ENCODE assay signal across 8 cellular contexts in genomic region chr16:68756250-68757051, GRCh38. TPM values are rescaled to one million over a fixed set of nuclear protein-coding genes. Genes with fewer than 3 reads are reported as not detected.
DNase-seq lines count a peak whose midpoint lies in the region; ATAC-seq, FAIRE-seq and TF ChIP-seq lines count a peak whose summit lies in the region.

No MANE protein-coding gene starts in this region.

- TF ChIP-seq CTCF in HCT116 (IDR thresholded peaks at IDR 0.05 in 2 of 3, conservative IDR thresholded peaks at IDR 0.05 in 1 of 3; ENCODE audit: borderline replicate concordance in 1 of 3, insufficient read depth in 1 of 3, low read depth in 2 of 3, low read length in 2 of 3) (no peak), parathyroid adenoma (IDR thresholded peaks at IDR 0.05) (no peak), right atrium auricular region (IDR thresholded peaks at IDR 0.05) (no peak)

- DNase-seq in GM18507 (ENCODE audit: extremely low spot score, insufficient read length, low read depth) (peak; percentile 73), HCT116 (ENCODE audit: low read depth, low spot score) (peak; percentile 98), NCI-H1436 (lab: John Stamatoyannopoulos, UW) (peak; percentile 87), NCI-H1694 (lab: John Stamatoyannopoulos, UW) (no peak), right atrium auricular region (ENCODE audit: low spot score) (no peak), HEK293T (ENCODE audit: extremely low spot score) (no peak)
- DNase-seq in activated T-helper 2 cell treated with anti-CD3 and anti-CD28 coated beads, Interferon-gamma antibody, Interleukin-2, Interleukin-4, amounts not matched to agents 10 μg/mL and 5 μg/mL and 100 μg/mL, durations not matched to agents 14 hours and 24 hours and 36 hours (ENCODE audit: low spot score), result peak; percentile 55

- H3K9ac ChIP-seq in HCT116 (ENCODE audit: low read length), result peak overlapping the region; percentile 39
- H3K9ac ChIP-seq in parathyroid adenoma, result no peak overlapping the region

- CTCF ChIA-PET in HCT116 (lab: Charles Lee) (no interaction called here), HEK293T (lab: Yijun Ruan, JAX) (interaction anchor here (0.6 kb wide), 1 partner anchor 369 kb away, joined by 3 read pairs; no protein-coding TSS in a partner anchor)

- peak; percentile 97 for FAIRE-seq in GM18507 (lab: Jason Lieb, UNC)

- peaks cover 61 to 81% of the 10 kb centered on the region in 2 experiments for H3K4me1 ChIP-seq in HCT116 (ENCODE audit: control insufficient read depth in 1 of 2, insufficient read depth in 2 of 2, low read length in 2 of 2)
- peaks cover 67% of the 10 kb centered on the region for H3K4me1 ChIP-seq in parathyroid adenoma
- no peaks in the 10 kb centered on the region for H3K4me1 ChIP-seq in right atrium auricular region

- BruUV-seq in HCT116 (replicated peaks; lab: Mats Ljungman, UMichigan), result no TSS peak

- H3K27ac ChIP-seq in HCT116 (ENCODE audit: low read depth, low read length) (peak overlapping the region; percentile 64; the same call in 1 of the 2 replicates), parathyroid adenoma (peak overlapping the region; percentile 79), right atrium auricular region (no peak overlapping the region)

- H3K4me3 ChIP-seq in HCT116 (replicated peaks in 1 of 2; ENCODE audit: low read depth in 1 of 2, low read length in 2 of 2), result peak overlapping the region in 1 of 2 experiments; percentile 24; a peak in 2 of 4 replicates
- H3K4me3 ChIP-seq in parathyroid adenoma (ENCODE audit: low read depth, low read length), result peak overlapping the region; percentile 22
- H3K4me3 ChIP-seq in right atrium auricular region, result no peak overlapping the region

- no peaks in the 10 kb centered on the region for H3K27me3 ChIP-seq in HCT116 (ENCODE audit: insufficient read depth, low read length)
- no peaks in the 10 kb centered on the region for H3K27me3 ChIP-seq in parathyroid adenoma (ENCODE audit: control insufficient read depth, insufficient read depth, low read length)
- no peaks in the 10 kb centered on the region for H3K27me3 ChIP-seq in right atrium auricular region

- H3K4me1 Mint-ChIP-seq in activated T-helper 2 cell treated with anti-CD3 and anti-CD28 coated beads, Interferon-gamma antibody, Interleukin-2, Interleukin-4, amounts not matched to agents 10 μg/mL and 5 μg/mL and 100 μg/mL, durations not matched to agents 14 hours and 24 hours and 36 hours (ENCODE audit: low read depth), result peaks cover 64% of the 10 kb centered on the region

- peaks cover 24% of the 10 kb centered on the region for H3K79me2 ChIP-seq in HCT116 (ENCODE audit: insufficient read depth, low read length)
- H3K79me2 ChIP-seq in parathyroid adenoma, result peaks cover 70% of the 10 kb centered on the region

- POLR2A ChIA-PET in HCT116 (lab: Charles Lee) (interaction anchor here (0.6 to 1.1 kb wide), 5 partner anchors 17 to 157 kb away, joined by 3 to 5 read pairs (median 3); partner anchors contain the start of gene CDH1), HEK293T (lab: Yijun Ruan, JAX) (interaction anchor here (0.6 kb wide), 1 partner anchor 13 kb away, joined by 3 read pairs; no protein-coding TSS in a partner anchor)

- peak overlapping the region; percentile 65 for H3K4me2 ChIP-seq in HCT116 (ENCODE audit: low read length)
- peak overlapping the region; percentile 31 for H3K4me2 ChIP-seq in parathyroid adenoma (ENCODE audit: low read length)

- no peaks in the 10 kb centered on the region for H3K36me3 Mint-ChIP-seq in activated T-helper 2 cell treated with anti-CD3 and anti-CD28 coated beads, Interferon-gamma antibody, Interleukin-2, Interleukin-4, amounts not matched to agents 10 μg/mL and 5 μg/mL and 100 μg/mL, durations not matched to agents 14 hours and 24 hours and 36 hours (ENCODE audit: low read depth)

- H3K9me3 ChIP-seq in HCT116 (ENCODE audit: control insufficient read depth in 1 of 2, insufficient read depth in 1 of 2, low read depth in 1 of 2, low read length in 2 of 2) (no peaks in the 10 kb centered on the region), parathyroid adenoma (ENCODE audit: control insufficient read depth, low read length) (no peaks in the 10 kb centered on the region), right atrium auricular region (no peaks in the 10 kb centered on the region)

- no peak for TF ChIP-seq POLR2A in HCT116 (IDR thresholded peaks at IDR 0.05; ENCODE audit: borderline replicate concordance, extremely low read depth, insufficient read depth, insufficient read length)

- TF ChIP-seq RAD21 in HCT116 (IDR thresholded peaks at IDR 0.05; ENCODE audit: low read depth), result peak; percentile 33; the same call in 1 of the 2 replicates

- no peaks in the 10 kb centered on the region for H3K9me2 ChIP-seq in HCT116 (ENCODE audit: insufficient read depth)

- H2AFZ ChIP-seq in HCT116 (ENCODE audit: low read depth, low read length, poor library complexity, severe bottlenecking) (no peak overlapping the region), parathyroid adenoma (no peak overlapping the region)

- RAD21 ChIA-PET in HCT116 (lab: Charles Lee; ENCODE audit: low non-redundant PET in 1 of 2, low total read pairs in 2 of 2, uncharacterized antibody in 2 of 2, unreplicated experiment in 2 of 2), result no interaction called here

- ATAC-seq in HCT116, result peak; percentile 88

- no peaks in the 10 kb centered on the region for H3K27me3 Mint-ChIP-seq in activated T-helper 2 cell treated with anti-CD3 and anti-CD28 coated beads, Interferon-gamma antibody, Interleukin-2, Interleukin-4, amounts not matched to agents 10 μg/mL and 5 μg/mL and 100 μg/mL, durations not matched to agents 14 hours and 24 hours and 36 hours (ENCODE audit: low read depth)

- H3K9me3 Mint-ChIP-seq in activated T-helper 2 cell treated with anti-CD3 and anti-CD28 coated beads, Interferon-gamma antibody, Interleukin-2, Interleukin-4, amounts not matched to agents 10 μg/mL and 5 μg/mL and 100 μg/mL, durations not matched to agents 14 hours and 24 hours and 36 hours, result no peaks in the 10 kb centered on the region

- H4K20me1 ChIP-seq in HCT116 (ENCODE audit: insufficient read depth), result no peaks in the 10 kb centered on the region

- H3K27ac Mint-ChIP-seq in activated T-helper 2 cell treated with anti-CD3 and anti-CD28 coated beads, Interferon-gamma antibody, Interleukin-2, Interleukin-4, amounts not matched to agents 10 μg/mL and 5 μg/mL and 100 μg/mL, durations not matched to agents 14 hours and 24 hours and 36 hours, result peak overlapping the region; percentile 89

- H3K36me3 ChIP-seq in HCT116 (ENCODE audit: control insufficient read depth in 1 of 2, insufficient read depth in 2 of 2, low read length in 2 of 2), result no peaks in the 10 kb centered on the region
- no peaks in the 10 kb centered on the region for H3K36me3 ChIP-seq in parathyroid adenoma (ENCODE audit: control insufficient read depth, insufficient read depth, low read length)
- no peaks in the 10 kb centered on the region for H3K36me3 ChIP-seq in right atrium auricular region

- intact Hi-C loops in HCT116 (cut with micrococcal nuclease), result loop anchor here (1.0 to 5.0 kb wide), 2 partner anchors 12 to 49 kb away; no protein-coding TSS in a partner anchor
- intact Hi-C loops in activated T-helper 2 cell treated with anti-CD3 and anti-CD28 coated beads, Interferon-gamma antibody, Interleukin-2, Interleukin-4, amounts not matched to agents 10 μg/mL and 5 μg/mL and 100 μg/mL, durations not matched to agents 14 hours and 24 hours and 36 hours (cut with micrococcal nuclease), result loop anchor here (1.0 to 2.0 kb wide), 5 partner anchors 8 to 410 kb away; partner anchors contain the start of gene TANGO6

- peak overlapping the region; percentile 9 for H3K4me3 Mint-ChIP-seq in activated T-helper 2 cell treated with anti-CD3 and anti-CD28 coated beads, Interferon-gamma antibody, Interleukin-2, Interleukin-4, amounts not matched to agents 10 μg/mL and 5 μg/mL and 100 μg/mL, durations not matched to agents 14 hours and 24 hours and 36 hours (ENCODE audit: low read depth)

TF ChIP-seq in HCT116, 20 proteins besides CTCF, POLR2A, EP300 and RAD21 (continues in another document):
- peak; percentile 90 for TF ChIP-seq CBX3 (IDR thresholded peaks at IDR 0.05; ENCODE audit: low read depth)
- no peak for TF ChIP-seq YY1 (IDR thresholded peaks at IDR 0.05; ENCODE audit: extremely low read depth, insufficient replicate concordance, low read depth, low read length)
- TF ChIP-seq EZH2phosphoT487 (IDR thresholded peaks at IDR 0.05; ENCODE audit: borderline replicate concordance), result no peak
- TF ChIP-seq MAX (IDR thresholded peaks at IDR 0.05), result peak; percentile 76; the same call in 1 of the 2 replicates
- no peak for TF ChIP-seq TCF7L2 (IDR thresholded peaks at IDR 0.05; ENCODE audit: borderline replicate concordance, extremely low read depth, insufficient read depth, insufficient read length)
- no peak for TF ChIP-seq ZNF274 (IDR thresholded peaks at IDR 0.05; ENCODE audit: low read depth, low read length)
- peak; percentile 86 for TF ChIP-seq CEBPB (IDR thresholded peaks at IDR 0.05; ENCODE audit: low read depth)
- peak; percentile 57 for TF ChIP-seq POLR2AphosphoS5 (IDR thresholded peaks at IDR 0.05; ENCODE audit: low read depth, low read length)

TF ChIP-seq in HEK293T, 16 proteins besides CTCF, POLR2A, EP300 and RAD21 (continues in another document):
- no peak for TF ChIP-seq FOXA1 (IDR thresholded peaks at IDR 0.05)
- no peak for TF ChIP-seq ELF4 (IDR thresholded peaks at IDR 0.05)
- no peak for TF ChIP-seq HDGF (IDR thresholded peaks at IDR 0.05; ENCODE audit: borderline replicate concordance)
- TF ChIP-seq SUZ12 (IDR thresholded peaks at IDR 0.05), result no peak
- TF ChIP-seq NFRKB (IDR thresholded peaks at IDR 0.05), result no peak
- no peak for TF ChIP-seq FOXM1 (IDR thresholded peaks at IDR 0.05; ENCODE audit: borderline replicate concordance)
- TF ChIP-seq L3MBTL2 (conservative IDR thresholded peaks at IDR 0.05), result no peak
- no peak for TF ChIP-seq CTBP1 (IDR thresholded peaks at IDR 0.05; ENCODE audit: borderline replicate concordance)
- no peak for TF ChIP-seq FOXK2 (IDR thresholded peaks at IDR 0.05)
- TF ChIP-seq PKNOX1 (IDR thresholded peaks at IDR 0.05), result no peak
- no peak for TF ChIP-seq BHLHE40 (IDR thresholded peaks at IDR 0.05; ENCODE audit: borderline replicate concordance)
- no peak for TF ChIP-seq ZNF384 (IDR thresholded peaks at IDR 0.05)

RNA-seq across cellular contexts. Expression of gene CDH1, which starts 19.4 kb away (rescaled TPM):
- total RNA-seq in HCT116 (2021; ENCODE audit: unreplicated experiment) (73.2 TPM), right atrium auricular region (1 to 10 TPM in 1 of 2 donors, under 1 TPM in 1; 0.93 to 1.4 TPM)
- polyA plus RNA-seq in HCT116 (2012), result 74.6 and 136 TPM in 2 replicates
- 0.11 and 1.0 TPM in 2 replicates for total RNA-seq in activated T-helper 2 cell treated with anti-CD3 and anti-CD28 coated beads, Interferon-gamma antibody, Interleukin-2, Interleukin-4, amounts not matched to agents 10 μg/mL and 5 μg/mL and 100 μg/mL, durations not matched to agents 14 hours and 24 hours and 36 hours

Comparison
In these comparisons a context has a peak if more than half of its experiments do, and no peak if none do; other contexts are left out.
1. DNase-seq: peak in GM18507 (single experiment), HCT116 (single experiment), NCI-H1436 (single experiment) and activated T-helper 2 cell treated with anti-CD3 and anti-CD28 coated beads, Interferon-gamma antibody, Interleukin-2, Interleukin-4, amounts not matched to agents 10 μg/mL and 5 μg/mL and 100 μg/mL, durations not matched to agents 14 hours and 24 hours and 36 hours (single experiment); none in NCI-H1694 (single experiment), right atrium auricular region (single experiment) and HEK293T (single experiment).
2. H3K27ac ChIP-seq: peak in HCT116 (single experiment) and parathyroid adenoma (single experiment); none in right atrium auricular region (0 of 2).
3. RNA of gene CDH1, which starts 19.4 kb away (total RNA-seq): 73.2 TPM in HCT116 (single experiment); 0.93 to 1.4 TPM in right atrium auricular region and 0.11 to 1.0 TPM in activated T-helper 2 cell treated with anti-CD3 and anti-CD28 coated beads, Interferon-gamma antibody, Interleukin-2, Interleukin-4, amounts not matched to agents 10 μg/mL and 5 μg/mL and 100 μg/mL, durations not matched to agents 14 hours and 24 hours and 36 hours; every median in the first group is over 10 times any median in the second.